Comparison of ENCODE assay signal across 1 cellular context in genomic region chr10:73950155-73950554, GRCh38.
TF ChIP-seq lines count a peak whose summit lies in the region.

No MANE protein-coding gene starts in this region.

TF ChIP-seq in SK-N-SH, 30 proteins besides CTCF, POLR2A, EP300 and RAD21 (continued from another document):
- TF ChIP-seq CHD2 (IDR thresholded peaks at IDR 0.05; ENCODE audit: low read length, partially characterized antibody), result no peak
- TF ChIP-seq JUND (IDR thresholded peaks at IDR 0.05), result no peak
